Comparison of ENCODE assay signal across 38 cellular contexts in the genomic region with DNA sequence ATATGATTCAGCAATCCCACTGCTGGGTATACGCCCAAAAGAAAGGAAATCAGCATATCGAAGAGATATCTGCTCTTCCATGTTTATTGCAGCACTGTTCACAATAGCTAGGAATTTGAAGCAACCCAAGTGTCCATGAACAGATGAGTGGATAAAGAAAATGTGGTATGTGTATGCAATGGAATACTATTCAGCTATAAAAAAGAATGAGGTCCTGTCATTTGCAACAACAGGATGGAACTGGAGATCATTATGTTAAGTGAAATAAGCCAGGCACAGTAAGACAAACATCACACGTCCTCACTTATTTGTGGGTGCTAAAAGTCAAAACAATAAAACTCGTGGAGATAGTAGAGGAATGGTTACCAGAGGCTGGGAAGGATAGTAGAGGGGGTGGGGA.
"Had no signal": no experiment of that assay in that cellular context is flagged by ENCODE, and none has a peak within 500 bp of the region (broad histone marks: within the 10 kb centered on the region; RNA-seq: fewer than 3 reads in every experiment).

No MANE protein-coding gene starts in this region.

- FAIRE-seq: astrocyte, bronchial epithelial cell, colon had no signal

- H3K27ac Mint-ChIP-seq: activated naive CD4-positive, alpha-beta T cell treated with anti-CD3 and anti-CD28 coated beads for 36 hours; activated naive CD4-positive, alpha-beta T cell treated with anti-CD3 and anti-CD28 coated beads, Interleukin-2, amount 10 ng/mL, durations not matched to agents 7 days and 5 days; activated naive CD4-positive, alpha-beta T cell treated with anti-CD3 and anti-CD28 coated beads, Interleukin-2, amount 50 U/mL, for 72 hours; activated naive CD8-positive, alpha-beta T cell; activated naive CD8-positive, alpha-beta T cell treated with anti-CD3 and anti-CD28 coated beads for 36 hours; activated naive CD8-positive, alpha-beta T cell treated with anti-CD3 and anti-CD28 coated beads, Interleukin-2, amount 10 ng/mL, durations not matched to agents 7 days and 5 days; activated naive CD8-positive, alpha-beta T cell treated with anti-CD3 and anti-CD28 coated beads, Interleukin-2, amount 50 U/mL, for 24 hours; activated T-cell treated with anti-CD3 and anti-CD28 coated beads, Interleukin-2, amount 50 U/mL, for 24 hours; activated T-cell treated with anti-CD3 and anti-CD28 coated beads, Interleukin-2, amount 50 U/mL, for 72 hours; activated T-helper 1 cell treated with anti-CD3 and anti-CD28 coated beads, Interleukin-12 subunit alpha, Interleukin-12 subunit beta, Interleukin-2, Interleukin-4 antibody, amounts not matched to agents 30 ng/mL and 10 ng/mL and 1 ng/mL, durations not matched to agents 14 hours and 24 hours and 36 hours; activated T-helper 17 cell treated with anti-CD3 and anti-CD28 coated beads, Interleukin-2, amount 50 U/mL, for 72 hours; activated T-helper 2 cell treated with anti-CD3 and anti-CD28 coated beads, Interferon-gamma antibody, Interleukin-2, Interleukin-4, amounts not matched to agents 10 μg/mL and 5 μg/mL and 100 μg/mL, durations not matched to agents 14 hours and 24 hours and 36 hours; brain had no signal

- H3K4me1 ChIP-seq: ascending aorta, body of pancreas, breast epithelium had no signal

- H3K9me3 Mint-ChIP-seq: activated T-helper 17 cell treated with anti-CD3 and anti-CD28 coated beads, Interleukin-2, amount 50 U/mL, for 72 hours had no signal

- H3K36me3 ChIP-seq: adrenal gland, ascending aorta, brain microvascular endothelial cell, breast epithelium, cardiac muscle cell had no signal

- H3K4me3 Mint-ChIP-seq: activated naive CD4-positive, alpha-beta T cell treated with anti-CD3 and anti-CD28 coated beads for 36 hours; activated naive CD4-positive, alpha-beta T cell treated with anti-CD3 and anti-CD28 coated beads, Interleukin-2, amount 10 ng/mL, durations not matched to agents 7 days and 5 days; activated naive CD8-positive, alpha-beta T cell; activated naive CD8-positive, alpha-beta T cell treated with anti-CD3 and anti-CD28 coated beads for 36 hours; activated naive CD8-positive, alpha-beta T cell treated with anti-CD3 and anti-CD28 coated beads, Interleukin-2, amount 10 ng/mL, durations not matched to agents 7 days and 5 days; activated naive CD8-positive, alpha-beta T cell treated with anti-CD3 and anti-CD28 coated beads, Interleukin-2, amount 50 U/mL, for 24 hours; activated T-cell treated with anti-CD3 and anti-CD28 coated beads, Interleukin-2, amount 50 U/mL, for 24 hours; activated T-cell treated with anti-CD3 and anti-CD28 coated beads, Interleukin-2, amount 50 U/mL, for 4 hours; activated T-cell treated with anti-CD3 and anti-CD28 coated beads, Interleukin-2, amount 50 U/mL, for 72 hours; activated T-helper 1 cell treated with anti-CD3 and anti-CD28 coated beads, Interleukin-12 subunit alpha, Interleukin-12 subunit beta, Interleukin-2, Interleukin-4 antibody, amounts not matched to agents 30 ng/mL and 10 ng/mL and 1 ng/mL, durations not matched to agents 14 hours and 24 hours and 36 hours; activated T-helper 17 cell treated with anti-CD3 and anti-CD28 coated beads, Interleukin-2, amount 50 U/mL, for 72 hours; brain; central memory CD8-positive, alpha-beta T cell had no signal

- H3K9me3 ChIP-seq: adrenal gland, ascending aorta, breast epithelium had no signal

- H3K27ac ChIP-seq: adrenal gland, ascending aorta, body of pancreas, brain microvascular endothelial cell, breast epithelium, cardiac muscle cell had no signal

- H3K4me3 ChIP-seq: adrenal gland, ascending aorta, body of pancreas, breast epithelium, cardiac muscle cell had no signal

- H3K4me1 Mint-ChIP-seq: activated T-helper 17 cell treated with anti-CD3 and anti-CD28 coated beads, Interleukin-2, amount 50 U/mL, for 72 hours; brain; central memory CD8-positive, alpha-beta T cell had no signal

- H3K36me3 Mint-ChIP-seq: activated naive CD4-positive, alpha-beta T cell treated with anti-CD3 and anti-CD28 coated beads, Interleukin-2, amount 50 U/mL, for 72 hours; activated naive CD8-positive, alpha-beta T cell treated with anti-CD3 and anti-CD28 coated beads for 36 hours; brain had no signal

- H3K27me3 ChIP-seq: adrenal gland, ascending aorta, body of pancreas, brain microvascular endothelial cell, breast epithelium, cardiac muscle cell had no signal

- DNase-seq: activated effector memory CD4-positive, alpha-beta T cell treated with anti-CD3 and anti-CD28 coated beads, Interleukin-2, amount 50 U/mL, for 16 hours; activated effector memory CD4-positive, alpha-beta T cell treated with Interleukin-2 at 50 U/mL for 16 hours; activated gamma-delta T cell; activated gamma-delta T cell treated with Interleukin-2 at 50 U/mL for 16 hours; activated naive CD4-positive, alpha-beta T cell treated with anti-CD3 and anti-CD28 coated beads for 36 hours; activated naive CD4-positive, alpha-beta T cell treated with anti-CD3 and anti-CD28 coated beads, Interleukin-2, amount 10 ng/mL, durations not matched to agents 7 days and 5 days; activated naive CD4-positive, alpha-beta T cell treated with anti-CD3 and anti-CD28 coated beads, Interleukin-2, amount 50 U/mL, for 16 hours; activated naive CD4-positive, alpha-beta T cell treated with Interleukin-2 at 50 U/mL for 16 hours; activated naive CD8-positive, alpha-beta T cell treated with anti-CD3 and anti-CD28 coated beads for 36 hours; activated naive CD8-positive, alpha-beta T cell treated with anti-CD3 and anti-CD28 coated beads, Interleukin-2, amount 10 ng/mL, durations not matched to agents 7 days and 5 days; activated naive CD8-positive, alpha-beta T cell treated with anti-CD3 and anti-CD28 coated beads, Interleukin-2, amount 50 U/mL, for 24 hours; activated T-cell treated with anti-CD3 and anti-CD28 coated beads, Interleukin-2, amount 50 U/mL, for 1 hour; activated T-cell treated with anti-CD3 and anti-CD28 coated beads, Interleukin-2, amount 50 U/mL, for 24 hours; activated T-cell treated with anti-CD3 and anti-CD28 coated beads, Interleukin-2, amount 50 U/mL, for 4 hours; activated T-cell treated with anti-CD3 and anti-CD28 coated beads, Interleukin-2, amount 50 U/mL, for 72 hours; adrenal gland; amniotic stem cell; amygdala; anterior cingulate cortex; aorta; body of pancreas; brain microvascular endothelial cell; caudate nucleus; central memory CD4-positive, alpha-beta T cell; cerebellar nuclear complex had no signal

- H3K27me3 Mint-ChIP-seq: activated naive CD8-positive, alpha-beta T cell; activated naive CD8-positive, alpha-beta T cell treated with anti-CD3 and anti-CD28 coated beads for 36 hours; activated naive CD8-positive, alpha-beta T cell treated with anti-CD3 and anti-CD28 coated beads, Interleukin-2, amount 10 ng/mL, durations not matched to agents 7 days and 5 days; activated naive CD8-positive, alpha-beta T cell treated with anti-CD3 and anti-CD28 coated beads, Interleukin-2, amount 50 U/mL, for 24 hours; activated T-cell treated with anti-CD3 and anti-CD28 coated beads, Interleukin-2, amount 50 U/mL, for 24 hours; activated T-helper 17 cell treated with anti-CD3 and anti-CD28 coated beads, Interleukin-2, amount 50 U/mL, for 72 hours; brain; central memory CD8-positive, alpha-beta T cell had no signal

- ATAC-seq: activated naive CD4-positive, alpha-beta T cell treated with anti-CD3 and anti-CD28 coated beads, Interleukin-2, amount 50 U/mL, for 72 hours; activated naive CD8-positive, alpha-beta T cell treated with anti-CD3 and anti-CD28 coated beads, Interleukin-2, amount 50 U/mL, for 24 hours; activated T-cell treated with anti-CD3 and anti-CD28 coated beads, Interleukin-2, amount 50 U/mL, for 4 hours; activated T-cell treated with anti-CD3 and anti-CD28 coated beads, Interleukin-2, amount 50 U/mL, for 72 hours; activated T-helper 17 cell treated with anti-CD3 and anti-CD28 coated beads, Interleukin-2, amount 50 U/mL, for 72 hours; body of pancreas had no signal
